Comparison of ENCODE assay signal across 9 cellular contexts in genomic region chr17:4908301-4908700, GRCh38. TPM values are rescaled to one million over a fixed set of nuclear protein-coding genes. Genes with fewer than 3 reads are reported as not detected.
A peak's percentile ranks its signal among the peaks of the same experiment; 100 is the strongest.
DNase-seq lines count a peak whose midpoint lies in the region; ATAC-seq and TF ChIP-seq lines count a peak whose summit lies in the region.
"Had no signal": no experiment of that assay in that cellular context is flagged by ENCODE, and none has a peak within 500 bp of the region (broad histone marks: within the 10 kb centered on the region; RNA-seq: fewer than 3 reads in every experiment).

No MANE protein-coding gene starts in this region.

- ATAC-seq in GM18517 (IDR thresholded peaks at IDR 0.05; ENCODE audit: unreplicated experiment) (no peak), GM21447 (IDR thresholded peaks at IDR 0.05; ENCODE audit: unreplicated experiment) (no peak), HG02885 (IDR thresholded peaks at IDR 0.05; ENCODE audit: poor library complexity, unreplicated experiment) (no peak)

- H3K27me3 ChIP-seq in right atrium auricular region (no peaks in the 10 kb centered on the region), spleen (replicated peaks in 1 of 7) (peaks cover 0 to 6% (median 0%) of the 10 kb centered on the region in 7 donors)

- H3K36me3 ChIP-seq in right atrium auricular region (no peaks in the 10 kb centered on the region), spleen (no peaks in the 10 kb centered on the region)

- no peaks in the 10 kb centered on the region for H3K36me3 Mint-ChIP-seq in activated CD4-positive, alpha-beta T cell treated with anti-CD3 and anti-CD28 coated beads, Interleukin-2, amount 10 ng/mL, durations not matched to agents 24 days and 14 days (ENCODE audit: low read depth)

- H3K27ac Mint-ChIP-seq in activated CD4-positive, alpha-beta T cell treated with anti-CD3 and anti-CD28 coated beads, Interleukin-2, amount 10 ng/mL, durations not matched to agents 24 days and 14 days: no peak overlapping the region

- H3K4me1 Mint-ChIP-seq in activated CD4-positive, alpha-beta T cell treated with anti-CD3 and anti-CD28 coated beads, Interleukin-2, amount 10 ng/mL, durations not matched to agents 24 days and 14 days: peaks cover 10% of the 10 kb centered on the region

- H3K9me3 ChIP-seq in right atrium auricular region (no peaks in the 10 kb centered on the region), spleen (no peaks in the 10 kb centered on the region)

- H3K27ac ChIP-seq in right atrium auricular region: peak overlapping the region; percentile 20 to 48
- peak overlapping the region in 5 of 8 donors; percentile 23 to 68 (median 43) for H3K27ac ChIP-seq in spleen

- no peak for TF ChIP-seq POLR2A in spleen (IDR thresholded peaks at IDR 0.05)

- H3K27me3 Mint-ChIP-seq in activated CD4-positive, alpha-beta T cell treated with anti-CD3 and anti-CD28 coated beads, Interleukin-2, amount 10 ng/mL, durations not matched to agents 24 days and 14 days: peaks cover 8% of the 10 kb centered on the region

- no peak overlapping the region for H3K4me3 Mint-ChIP-seq in activated CD4-positive, alpha-beta T cell treated with anti-CD3 and anti-CD28 coated beads, Interleukin-2, amount 10 ng/mL, durations not matched to agents 24 days and 14 days

- H3K4me3 ChIP-seq in right atrium auricular region: no peak overlapping the region
- H3K4me3 ChIP-seq in spleen: no peak overlapping the region

- DNase-seq in activated CD4-positive, alpha-beta T cell treated with anti-CD3 and anti-CD28 coated beads, Interleukin-2, amount 10 ng/mL, durations not matched to agents 24 days and 14 days: peak; percentile 69
- DNase-seq in activated CD4-positive, alpha-beta T cell treated with anti-CD3 and anti-CD28 coated beads, Interleukin-2, amount 50 U/mL, for 48 hours: no peak
- DNase-seq in UCSD-AML1 (lab: John Stamatoyannopoulos, UW; ENCODE audit: unreplicated experiment) (peak; percentile 47), right atrium auricular region (ENCODE audit: low spot score) (no peak), spleen (no peak)

- intact Hi-C loops in activated CD4-positive, alpha-beta T cell treated with anti-CD3 and anti-CD28 coated beads, Interleukin-2, amount 10 ng/mL, durations not matched to agents 24 days and 14 days (cut with micrococcal nuclease): loop anchor here (2.0 kb wide), 2 partner anchors 78 to 154 kb away; partner anchors contain the start of gene CAMTA2
- intact Hi-C loops in spleen (cut with DNase I; ENCODE audit: low total_unique reads): loop anchor here (5.0 kb wide), 2 partner anchors 79 to 154 kb away; partner anchors contain the start of gene CAMTA2

- TF ChIP-seq CTCF in right atrium auricular region (IDR thresholded peaks at IDR 0.05) (no peak), spleen (IDR thresholded peaks at IDR 0.05 in 8 of 11, conservative IDR thresholded peaks at IDR 0.05 in 3 of 11) (no peak)

- H3K9me3 Mint-ChIP-seq in activated CD4-positive, alpha-beta T cell treated with anti-CD3 and anti-CD28 coated beads, Interleukin-2, amount 10 ng/mL, durations not matched to agents 24 days and 14 days: no peaks in the 10 kb centered on the region

- 50 to 70% (median 53%) methylated on average over 9 to 10 of the region's 10 CpGs for WGBS in spleen, 5 donors

- H3K4me1 ChIP-seq in right atrium auricular region: peaks cover 0 to 20% of the 10 kb centered on the region in 2 donors
- peaks cover 3 to 24% (median 14%) of the 10 kb centered on the region in 6 donors for H3K4me1 ChIP-seq in spleen

RNA-seq across cellular contexts. Expression of gene CHRNE, which starts 5.4 kb away (rescaled TPM):
- total RNA-seq in activated CD4-positive, alpha-beta T cell treated with anti-CD3 and anti-CD28 coated beads, Interleukin-2, amount 10 ng/mL, durations not matched to agents 24 days and 14 days: 0.42 and 0.64 TPM in 2 replicates
- 100 to 1,000 TPM in 1 of 2 donors, 10 to 100 TPM in 1; 49.3 to 167 TPM for total RNA-seq in right atrium auricular region
- 1 to 10 TPM in 4 of 7 donors, under 1 TPM in 3; 0.33 to 3.0 (median 1.9) TPM for total RNA-seq in spleen
- polyA plus RNA-seq in spleen: 1 to 10 TPM; 1.2 to 1.4 (median 1.3) TPM

RNA-seq across cellular contexts. Expression of gene C17orf107, which starts 9.0 kb away (rescaled TPM):
- total RNA-seq in activated CD4-positive, alpha-beta T cell treated with anti-CD3 and anti-CD28 coated beads, Interleukin-2, amount 10 ng/mL, durations not matched to agents 24 days and 14 days: 1.4 and 1.7 TPM in 2 replicates
- total RNA-seq in right atrium auricular region (1 to 10 TPM; 1.7 to 4.2 TPM), spleen (1 to 10 TPM; 1.6 to 4.1 (median 2.6) TPM)
- polyA plus RNA-seq in spleen: under 1 TPM; 0.15 to 0.70 (median 0.26) TPM

RNA-seq across cellular contexts. Expression of gene GP1BA, which starts 23.8 kb away (rescaled TPM):
- total RNA-seq in activated CD4-positive, alpha-beta T cell treated with anti-CD3 and anti-CD28 coated beads, Interleukin-2, amount 10 ng/mL, durations not matched to agents 24 days and 14 days: not detected in 2 replicates
- not detected for total RNA-seq in right atrium auricular region
- total RNA-seq in spleen: 1 to 10 TPM; 1.8 to 6.1 (median 3.0) TPM
- polyA plus RNA-seq in spleen: 1 to 10 TPM; 2.0 to 2.9 (median 2.8) TPM
- total RNA-seq: cerebellum had no signal

RNA-seq across cellular contexts. Expression of gene SLC25A11, which starts 31.5 kb away (rescaled TPM):
- 104 and 106 TPM in 2 replicates for total RNA-seq in activated CD4-positive, alpha-beta T cell treated with anti-CD3 and anti-CD28 coated beads, Interleukin-2, amount 10 ng/mL, durations not matched to agents 24 days and 14 days
- 100 to 1,000 TPM in 1 of 2 donors, 10 to 100 TPM in 1; 99.5 to 188 TPM for total RNA-seq in right atrium auricular region
- 10 to 100 TPM; 37.2 to 61.0 (median 42.9) TPM for total RNA-seq in spleen
- polyA plus RNA-seq in spleen: 10 to 100 TPM; 22.1 to 52.6 (median 32.3) TPM

RNA-seq across cellular contexts. Expression of gene RNF167, which starts 31.8 kb away (rescaled TPM):
- total RNA-seq in activated CD4-positive, alpha-beta T cell treated with anti-CD3 and anti-CD28 coated beads, Interleukin-2, amount 10 ng/mL, durations not matched to agents 24 days and 14 days: 119 and 125 TPM in 2 replicates
- total RNA-seq in right atrium auricular region: 10 to 100 TPM; 66.9 to 68.6 TPM
- total RNA-seq in spleen: 100 to 1,000 TPM in 1 of 7 donors, 10 to 100 TPM in 6; 57.6 to 109 (median 78.6) TPM
- 100 to 1,000 TPM in 2 of 3 donors, 10 to 100 TPM in 1; 96.4 to 146 (median 129) TPM for polyA plus RNA-seq in spleen

Comparison
In these comparisons a context has a peak if more than half of its experiments do, and no peak if none do; other contexts are left out.
1. DNase-seq: peak in activated CD4-positive, alpha-beta T cell treated with anti-CD3 and anti-CD28 coated beads, Interleukin-2, amount 10 ng/mL, durations not matched to agents 24 days and 14 days (single experiment) and UCSD-AML1 (single experiment); none in activated CD4-positive, alpha-beta T cell treated with anti-CD3 and anti-CD28 coated beads, Interleukin-2, amount 50 U/mL, for 48 hours (0 of 2), right atrium auricular region (single experiment) and spleen (single experiment).
2. RNA of gene CHRNE, which starts 5.4 kb away (total RNA-seq): 49.3 to 167 TPM in right atrium auricular region; 0.33 to 3.0 TPM in spleen and 0.42 to 0.64 TPM in activated CD4-positive, alpha-beta T cell treated with anti-CD3 and anti-CD28 coated beads, Interleukin-2, amount 10 ng/mL, durations not matched to agents 24 days and 14 days; every median in the first group is over 10 times any median in the second.